ENCODE assay signal across 8 cellular contexts in the genomic region with DNA sequence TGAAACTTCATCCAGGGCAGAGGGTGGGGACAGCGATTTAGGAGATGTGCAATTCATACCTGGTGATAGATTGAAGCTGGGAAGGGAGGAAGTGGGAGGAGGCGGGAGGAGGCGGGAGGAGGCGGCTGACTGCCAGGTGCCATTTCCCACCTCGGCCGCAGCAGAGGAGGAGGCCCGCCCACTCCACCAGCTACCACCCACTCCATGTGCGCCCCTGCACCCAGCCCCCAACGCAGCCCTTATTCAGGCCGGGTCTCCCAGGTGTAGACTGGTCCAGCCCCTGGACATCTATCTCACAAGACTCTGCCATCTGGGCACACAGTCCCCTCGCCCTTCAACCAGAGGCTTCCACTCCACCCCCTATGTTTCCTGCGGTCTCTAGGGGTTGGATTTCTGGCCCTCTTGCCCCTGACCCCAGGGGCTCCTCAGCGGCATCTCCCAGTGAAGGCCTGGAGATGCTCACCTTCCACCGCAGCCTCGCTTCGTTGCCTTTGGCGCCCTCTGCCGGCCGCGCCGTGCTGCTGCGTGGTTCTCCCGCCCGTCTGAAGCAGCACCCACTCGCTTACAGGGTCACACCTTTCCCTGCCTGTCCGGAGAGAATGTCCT. TPM values are rescaled to one million over a fixed set of nuclear protein-coding genes. Genes with fewer than 3 reads are reported as not detected.
DNase-seq lines count a peak whose midpoint lies in the region; ATAC-seq and TF ChIP-seq lines count a peak whose summit lies in the region.

No MANE protein-coding gene starts in this region.

- POLR2A ChIA-PET in activated CD4-positive, alpha-beta T cell treated with anti-CD3 and anti-CD28 coated beads for 36 hours (lab: Charles Lee) = interaction anchor here (1.2 kb wide), 1 partner anchor 88 kb away, joined by 3 read pairs; the partner anchor contains the start of gene PPP1R16B

- H3K4me3 Mint-ChIP-seq in activated CD4-positive, alpha-beta T cell treated with anti-CD3 and anti-CD28 coated beads for 36 hours = peak overlapping the region; percentile 37
- peak overlapping the region; percentile 71 for H3K4me3 Mint-ChIP-seq in central memory CD8-positive, alpha-beta T cell

- peaks cover 54% of the 10 kb centered on the region for H3K4me1 Mint-ChIP-seq in activated CD4-positive, alpha-beta T cell treated with anti-CD3 and anti-CD28 coated beads for 36 hours
- H3K4me1 Mint-ChIP-seq in central memory CD8-positive, alpha-beta T cell = peaks cover 52% of the 10 kb centered on the region

- TF ChIP-seq CTCF in GM12872 (IDR thresholded peaks at IDR 0.05; ENCODE audit: insufficient read depth, low read depth, low read length) = peak; percentile 97

- H3K27me3 Mint-ChIP-seq in activated CD4-positive, alpha-beta T cell treated with anti-CD3 and anti-CD28 coated beads for 36 hours = no peaks in the 10 kb centered on the region
- H3K27me3 Mint-ChIP-seq in central memory CD8-positive, alpha-beta T cell = no peaks in the 10 kb centered on the region

- CTCF ChIA-PET in activated CD4-positive, alpha-beta T cell treated with anti-CD3 and anti-CD28 coated beads for 36 hours (lab: Charles Lee) = interaction anchor here (0.6 to 5.5 kb wide), 27 partner anchors 10 to 163 kb away, joined by 3 to 51 read pairs (median 4); partner anchors contain the start of genes ACTR5, DHX35 and PPP1R16B

- peak overlapping the region; percentile 88 for H3K27ac Mint-ChIP-seq in activated CD4-positive, alpha-beta T cell treated with anti-CD3 and anti-CD28 coated beads for 36 hours
- peak overlapping the region; percentile 93 for H3K27ac Mint-ChIP-seq in central memory CD8-positive, alpha-beta T cell (ENCODE audit: low read depth)

- DNase-seq in NCI-H2227 treated with DMSO at 0.1 percent for 48 hours (lab: John Stamatoyannopoulos, UW) (peak; percentile 63), left kidney (ENCODE audit: low read depth, low spot score) (peak; percentile 73)
- DNase-seq in activated CD4-positive, alpha-beta T cell treated with anti-CD3 and anti-CD28 coated beads for 36 hours = peak; percentile 89
- DNase-seq in central memory CD8-positive, alpha-beta T cell (ENCODE audit: low spot score in 2 of 2) = peak; percentile 78 to 82
- peak; percentile 65 for DNase-seq in stimulated activated CD4-positive, alpha-beta T cell treated with anti-CD3 and anti-CD28 coated beads, TNF-alpha, amount 100 ng/mL, for 48 hours (ENCODE audit: low read depth in 3 of 3)

- intact Hi-C loops in activated CD4-positive, alpha-beta T cell treated with anti-CD3 and anti-CD28 coated beads for 36 hours (cut with DNase I, micrococcal nuclease) = loop anchor here (1.0 to 5.0 kb wide), 14 partner anchors 18 to 260 kb away; partner anchors contain the start of genes ACTR5 (in 1 of the 2) and PPP1R16B (in 1 of the 2)

- ATAC-seq in HG02870 (IDR thresholded peaks at IDR 0.05; ENCODE audit: unreplicated experiment) (peak; percentile 48), HG03571 (IDR thresholded peaks at IDR 0.05; ENCODE audit: unreplicated experiment) (no peak)
- ATAC-seq in activated CD4-positive, alpha-beta T cell treated with anti-CD3 and anti-CD28 coated beads for 36 hours = peak; percentile 71
- peak; percentile 78 for ATAC-seq in central memory CD8-positive, alpha-beta T cell (replicated peaks; ENCODE audit: extremely low read depth, poor library complexity, severe bottlenecking)

- H3K36me3 Mint-ChIP-seq in activated CD4-positive, alpha-beta T cell treated with anti-CD3 and anti-CD28 coated beads for 36 hours (ENCODE audit: low read depth) = peaks cover 32% of the 10 kb centered on the region
- peaks cover 46% of the 10 kb centered on the region for H3K36me3 Mint-ChIP-seq in central memory CD8-positive, alpha-beta T cell (ENCODE audit: insufficient read depth)

- H3K9me3 Mint-ChIP-seq in activated CD4-positive, alpha-beta T cell treated with anti-CD3 and anti-CD28 coated beads for 36 hours (ENCODE audit: low read depth) = no peaks in the 10 kb centered on the region
- no peaks in the 10 kb centered on the region for H3K9me3 Mint-ChIP-seq in central memory CD8-positive, alpha-beta T cell

RNA-seq across cellular contexts. Expression of gene FAM83D, which starts 32.6 kb away (rescaled TPM):
- 10 to 100 TPM; 10.5 to 12.4 TPM for total RNA-seq in activated CD4-positive, alpha-beta T cell treated with anti-CD3 and anti-CD28 coated beads for 36 hours
